ENCODE assay signal across 8 cellular contexts in the genomic region with DNA sequence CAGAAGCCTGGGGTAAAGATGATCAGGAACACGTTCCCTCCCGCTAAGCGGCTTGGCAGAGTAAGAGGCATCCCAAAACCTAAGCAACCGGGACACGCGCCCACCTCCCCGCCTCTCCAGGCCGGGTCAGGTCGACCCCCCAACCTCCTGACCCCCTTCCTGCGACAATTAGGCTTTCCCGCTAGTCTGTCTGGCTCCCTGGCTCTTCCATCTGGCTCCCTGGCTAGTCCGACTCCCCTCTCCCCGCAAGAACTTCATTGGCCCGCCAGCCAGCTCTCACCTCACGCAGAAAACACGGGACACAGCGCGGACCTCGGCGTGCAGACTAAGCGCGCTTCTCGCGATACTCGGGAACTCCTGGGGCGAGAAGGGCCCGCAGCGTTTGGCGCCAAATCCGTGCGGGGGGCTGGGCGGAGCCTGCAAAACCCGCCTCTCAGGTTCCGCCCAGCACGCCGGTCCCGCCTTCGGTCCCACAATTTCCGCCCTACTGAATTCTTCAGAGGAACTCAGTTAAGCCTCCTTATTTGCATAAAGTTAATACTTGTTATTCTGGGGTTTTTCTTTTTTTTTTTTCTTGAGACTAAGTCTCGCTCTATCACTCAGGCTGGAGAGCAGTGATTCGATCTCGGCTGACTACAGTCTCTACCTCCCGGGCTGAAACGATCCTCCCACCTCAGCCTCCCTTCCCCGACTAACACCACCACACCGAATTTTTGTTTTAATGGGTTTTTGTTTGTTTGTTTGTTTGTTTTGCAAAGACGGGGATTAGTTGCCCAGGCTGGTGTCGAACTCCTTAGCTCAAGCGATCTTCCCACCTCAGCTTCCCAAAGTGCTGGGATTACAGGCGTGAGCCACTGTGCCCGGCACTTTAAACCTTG. TPM values are rescaled to one million over a fixed set of nuclear protein-coding genes. Genes with fewer than 3 reads are reported as not detected.
A peak's percentile ranks its signal among the peaks of the same experiment; 100 is the strongest.
DNase-seq lines count a peak whose midpoint lies in the region; ATAC-seq and TF ChIP-seq lines count a peak whose summit lies in the region.

A gene with protein sequence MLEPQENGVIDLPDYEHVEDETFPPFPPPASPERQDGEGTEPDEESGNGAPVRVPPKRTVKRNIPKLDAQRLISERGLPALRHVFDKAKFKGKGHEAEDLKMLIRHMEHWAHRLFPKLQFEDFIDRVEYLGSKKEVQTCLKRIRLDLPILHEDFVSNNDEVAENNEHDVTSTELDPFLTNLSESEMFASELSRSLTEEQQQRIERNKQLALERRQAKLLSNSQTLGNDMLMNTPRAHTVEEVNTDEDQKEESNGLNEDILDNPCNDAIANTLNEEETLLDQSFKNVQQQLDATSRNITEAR (minus strand): TSS at position 327 of the 878 bp plus-strand sequence. CDS start 3,738 bp downstream, outside the sequence.

- no peak for TF ChIP-seq CTCF in astrocyte of the cerebellum (IDR thresholded peaks at IDR 0.05; ENCODE audit: low read depth, low read length, missing control alignments)

- in situ Hi-C loops in astrocyte of the cerebellum (cut with HindIII; ENCODE audit: low sequenced_read_pairs): no loop called here

- peak within 1 kb of the TSS; percentile 61 for H3K4me3 ChIP-seq in astrocyte of the cerebellum (ENCODE audit: low read depth, low read length)
- H3K4me3 ChIP-seq in rectal smooth muscle tissue (ENCODE audit: low read length): peak within 1 kb of the TSS; percentile 88
- H3K4me3 ChIP-seq in aorta (ENCODE audit: low read length in 2 of 2): peak within 1 kb of the TSS; percentile 42 to 61

- ATAC-seq in GM18511 (IDR thresholded peaks at IDR 0.05; ENCODE audit: unreplicated experiment) (peak; percentile 92), HG03025 (IDR thresholded peaks at IDR 0.05; ENCODE audit: low FRiP score, unreplicated experiment) (peak; percentile 79), aorta (ENCODE audit: low FRiP score) (peak; percentile 99)

- H3K9ac ChIP-seq in rectal smooth muscle tissue (ENCODE audit: low read length): peak within 1 kb of the TSS; percentile 63

- H3K27ac ChIP-seq in rectal smooth muscle tissue (ENCODE audit: low read depth, low read length) (peak within 1 kb of the TSS; percentile 62), aorta (ENCODE audit: low read depth in 1 of 2, low read length in 2 of 2) (peak within 1 kb of the TSS in 1 of 2 donors; percentile 64)

- H3K9me3 ChIP-seq in aorta (ENCODE audit: control insufficient read depth, low read length): no peaks in the 10 kb centered on the region

- 4 to 6% methylated on average over 51 of the region's 51 CpGs for WGBS in aorta, 2 donors

- intact Hi-C loops in aorta (cut with DNase I): no loop called here

- DNase-seq in NCI-H2029 treated with DMSO at 0.1 percent for 48 hours (lab: John Stamatoyannopoulos, UW) (peak; percentile 33), T-helper 22 cell (ENCODE audit: low read depth) (peak; percentile 96), astrocyte of the cerebellum (ENCODE audit: low read depth) (peak; percentile 90), hepatic stellate cell (ENCODE audit: low spot score) (peak; percentile 94), aorta (peak; percentile 98 to 99)

- H3K36me3 ChIP-seq in rectal smooth muscle tissue (ENCODE audit: control insufficient read depth, insufficient read depth, low read length) (no peaks in the 10 kb centered on the region), aorta (ENCODE audit: control insufficient read depth in 1 of 2, insufficient read depth in 2 of 2, low read length in 1 of 2) (no peaks in the 10 kb centered on the region)

- H3K27me3 ChIP-seq in rectal smooth muscle tissue (ENCODE audit: control insufficient read depth, insufficient read depth, low read length) (no peaks in the 10 kb centered on the region), aorta (ENCODE audit: control insufficient read depth in 1 of 2, insufficient read depth in 2 of 2, low read length in 1 of 2) (no peaks in the 10 kb centered on the region)

- H3K4me1 ChIP-seq in rectal smooth muscle tissue (ENCODE audit: control insufficient read depth, insufficient read depth, low read length) (no peaks in the 10 kb centered on the region), aorta (ENCODE audit: control insufficient read depth in 1 of 2, insufficient read depth in 2 of 2, low read length in 2 of 2) (peaks cover 0 to 3% of the 10 kb centered on the region in 2 donors)

RNA-seq across cellular contexts. Expression of the gene that starts here (rescaled TPM):
- 1 to 10 TPM; 4.2 to 7.6 TPM for total RNA-seq in aorta
- 1 to 10 TPM; 2.6 to 2.7 TPM for polyA plus RNA-seq in aorta

Comparison
In these comparisons a context has a peak if more than half of its experiments do, and no peak if none do; other contexts are left out.
1. DNase-seq: peak in every context shown above with its lines; median percentile 98 in aorta; 96 in T-helper 22 cell; 94 in hepatic stellate cell; 90 in astrocyte of the cerebellum; 33 in NCI-H2029 treated with DMSO at 0.1 percent for 48 hours.